In the genomic region with DNA sequence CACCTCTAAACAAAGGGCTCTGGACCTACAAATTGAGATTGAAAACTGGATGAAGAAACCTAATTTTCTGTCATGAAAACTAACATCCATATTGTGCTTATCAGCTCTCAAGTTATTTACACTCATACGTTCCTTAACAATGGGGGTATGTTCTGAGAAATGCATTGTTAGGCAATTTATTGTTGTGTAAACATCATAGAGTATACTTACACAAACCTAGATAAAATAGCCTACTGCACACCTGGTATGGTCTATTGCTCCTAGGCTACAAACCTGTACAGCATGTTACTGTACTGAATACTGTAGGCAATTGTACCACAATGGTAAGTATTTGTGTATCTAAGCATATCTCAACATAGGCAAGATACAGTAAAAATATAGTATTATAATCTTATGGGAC, we compare ENCODE assay signal across 19 cellular contexts.
"Had no signal": no experiment of that assay in that cellular context is flagged by ENCODE, and none has a peak within 500 bp of the region (broad histone marks: within the 10 kb centered on the region; RNA-seq: fewer than 3 reads in every experiment).

No MANE protein-coding gene starts in this region.

- H2AFZ ChIP-seq: hepatocyte had no signal

- H3K36me3 ChIP-seq: esophagus muscularis mucosa, gastroesophageal sphincter, heart left ventricle, left lung, lower lobe of right lung had no signal

- H3K27me3 ChIP-seq: dorsolateral prefrontal cortex, esophagus muscularis mucosa, foreskin keratinocyte, gastroesophageal sphincter, heart left ventricle, hepatocyte, left lung had no signal

- H3K27ac Mint-ChIP-seq: mesothelial cell of epicardium; naive thymus-derived CD4-positive, alpha-beta T cell had no signal

- H3K36me3 Mint-ChIP-seq: naive thymus-derived CD4-positive, alpha-beta T cell had no signal

- H3K9me3 ChIP-seq: esophagus muscularis mucosa, heart left ventricle, left lung, lower lobe of right lung had no signal

- DNase-seq: dermis blood vessel endothelial cell; dorsolateral prefrontal cortex; effector CD4-positive, alpha-beta T cell; effector memory CD4-positive, alpha-beta T cell; foreskin keratinocyte; heart left ventricle; hypothalamus; kidney; kidney glomerular epithelial cell; left lung; left ventricle myocardium superior; lower lobe of right lung; mesenchymal stem cell; naive thymus-derived CD4-positive, alpha-beta T cell had no signal

- H3K4me2 ChIP-seq: hepatocyte had no signal

- H3K4me1 ChIP-seq: esophagus muscularis mucosa, foreskin keratinocyte, gastroesophageal sphincter, heart left ventricle, left lung, lower lobe of right lung had no signal

- ATAC-seq: foreskin keratinocyte; gastroesophageal sphincter; heart left ventricle; left lung; left ventricle myocardium superior; lower lobe of right lung; naive thymus-derived CD4-positive, alpha-beta T cell had no signal

- H3K4me3 Mint-ChIP-seq: mesothelial cell of epicardium; naive thymus-derived CD4-positive, alpha-beta T cell had no signal

- H3K4me3 ChIP-seq: coronary artery, dorsolateral prefrontal cortex, esophagus muscularis mucosa, gastroesophageal sphincter, heart left ventricle, hepatocyte, left lung, lower lobe of right lung had no signal

- H3K9me3 Mint-ChIP-seq: naive thymus-derived CD4-positive, alpha-beta T cell had no signal

- H3K27ac ChIP-seq: coronary artery, dorsolateral prefrontal cortex, esophagus muscularis mucosa, foreskin keratinocyte, gastroesophageal sphincter, heart left ventricle, hepatocyte, left lung, lower lobe of right lung had no signal

- H3K4me1 Mint-ChIP-seq: mesothelial cell of epicardium had no signal

- H3K79me2 ChIP-seq: hepatocyte had no signal
